ENCODE assay signal across 8 cellular contexts in genomic region chr19:10219678-10220077, GRCh38. TPM values are rescaled to one million over a fixed set of nuclear protein-coding genes. Genes with fewer than 3 reads are reported as not detected.
DNase-seq lines count a peak whose midpoint lies in the region; ATAC-seq and TF ChIP-seq lines count a peak whose summit lies in the region.

No MANE protein-coding gene starts in this region.

- peak overlapping the region in 4 of 11 experiments; percentile 23 to 44 (median 34); a peak in 4 of 22 replicates for H3K27ac ChIP-seq in BLaER1 treated with 17β-estradiol and CSF1 and Interleukin-3, amounts not matched to agents 10 nM and 100 nM
- H3K27ac ChIP-seq in lower lobe of right lung = no peak overlapping the region

- ATAC-seq in GM18502 (IDR thresholded peaks at IDR 0.05; ENCODE audit: poor library complexity, unreplicated experiment) (peak; percentile 71), lower lobe of right lung (peak; percentile 56 to 65), GM18505 (IDR thresholded peaks at IDR 0.05; ENCODE audit: unreplicated experiment) (no peak)

- no peaks in the 10 kb centered on the region for H3K27me3 ChIP-seq in BLaER1 treated with 17β-estradiol and CSF1 and Interleukin-3, amounts not matched to agents 10 nM and 100 nM
- H3K27me3 ChIP-seq in lower lobe of right lung (ENCODE audit: low read depth) = no peaks in the 10 kb centered on the region

- H3K9ac ChIP-seq in BLaER1 treated with 17β-estradiol and CSF1 and Interleukin-3, amounts not matched to agents 10 nM and 100 nM = no peak overlapping the region; a peak in 1 of 22 replicates

- H3K4me2 ChIP-seq in BLaER1 treated with 17β-estradiol and CSF1 and Interleukin-3, amounts not matched to agents 10 nM and 100 nM = peak overlapping the region in 7 of 11 experiments; percentile 10 to 59 (median 19); a peak in 9 of 22 replicates

- no peak overlapping the region for H3K4me3 Mint-ChIP-seq in activated naive CD4-positive, alpha-beta T cell treated with anti-CD3 and anti-CD28 coated beads, Interleukin-2, amount 10 ng/mL, durations not matched to agents 7 days and 5 days

- peaks cover 0 to 49% (median 8%) of the 10 kb centered on the region in 11 experiments; a peak in 14 of 22 replicates for H4K20me1 ChIP-seq in BLaER1 treated with 17β-estradiol and CSF1 and Interleukin-3, amounts not matched to agents 10 nM and 100 nM

- H3K36me3 ChIP-seq in BLaER1 treated with 17β-estradiol and CSF1 and Interleukin-3, amounts not matched to agents 10 nM and 100 nM = peaks cover 8 to 62% (median 36%) of the 10 kb centered on the region in 11 experiments; a peak in 21 of 22 replicates
- H3K36me3 ChIP-seq in lower lobe of right lung = peaks cover 14% of the 10 kb centered on the region

- no peaks in the 10 kb centered on the region for H3K4me1 Mint-ChIP-seq in activated naive CD4-positive, alpha-beta T cell treated with anti-CD3 and anti-CD28 coated beads, Interleukin-2, amount 10 ng/mL, durations not matched to agents 7 days and 5 days

- peaks cover 19 to 57% (median 34%) of the 10 kb centered on the region in 10 experiments for H3K4me1 ChIP-seq in BLaER1 treated with 17β-estradiol and CSF1 and Interleukin-3, amounts not matched to agents 10 nM and 100 nM
- H3K4me1 ChIP-seq in lower lobe of right lung = no peaks in the 10 kb centered on the region

- no peaks in the 10 kb centered on the region for H3K36me3 Mint-ChIP-seq in activated naive CD4-positive, alpha-beta T cell treated with anti-CD3 and anti-CD28 coated beads, Interleukin-2, amount 10 ng/mL, durations not matched to agents 7 days and 5 days

- intact Hi-C loops in lower lobe of right lung (cut with DNase I) = no loop called here

- H3K9me3 Mint-ChIP-seq in activated naive CD4-positive, alpha-beta T cell treated with anti-CD3 and anti-CD28 coated beads, Interleukin-2, amount 10 ng/mL, durations not matched to agents 7 days and 5 days = no peaks in the 10 kb centered on the region

- H3K4me3 ChIP-seq in BLaER1 treated with 17β-estradiol and CSF1 and Interleukin-3, amounts not matched to agents 10 nM and 100 nM = no peak overlapping the region
- H3K4me3 ChIP-seq in lower lobe of right lung = no peak overlapping the region

- TF ChIP-seq POLR2A in GM18505 (IDR thresholded peaks at IDR 0.05; ENCODE audit: borderline replicate concordance, extremely low read depth, insufficient read depth, insufficient read length) = no peak

- CTCF ChIA-PET in activated naive CD4-positive, alpha-beta T cell treated with anti-CD3 and anti-CD28 coated beads, Interleukin-2, amount 10 ng/mL, durations not matched to agents 7 days and 5 days (lab: Charles Lee) = interaction anchor here (0.5 to 2.1 kb wide), 5 partner anchors 10 to 40 kb away, joined by 3 to 9 read pairs (median 3); no protein-coding TSS in a partner anchor

- no peaks in the 10 kb centered on the region for H3K27me3 Mint-ChIP-seq in activated naive CD4-positive, alpha-beta T cell treated with anti-CD3 and anti-CD28 coated beads, Interleukin-2, amount 10 ng/mL, durations not matched to agents 7 days and 5 days

- DNase-seq in NAMALWA (ENCODE audit: low spot score) (peak; percentile 86), lower lobe of right lung (no peak), NCI-H1105 treated with DMSO at 0.1 percent for 48 hours (lab: John Stamatoyannopoulos, UW) (no peak), D341Med (ENCODE audit: low spot score) (no peak)
- DNase-seq in activated naive CD4-positive, alpha-beta T cell treated with anti-CD3 and anti-CD28 coated beads, Interleukin-2, amount 10 ng/mL, durations not matched to agents 7 days and 5 days = peak; percentile 33

- H3K9me3 ChIP-seq in BLaER1 treated with 17β-estradiol and CSF1 and Interleukin-3, amounts not matched to agents 10 nM and 100 nM (replicated peaks in 1 of 11) = no peaks in the 10 kb centered on the region
- H3K9me3 ChIP-seq in lower lobe of right lung = no peaks in the 10 kb centered on the region

- no peak overlapping the region for H3K27ac Mint-ChIP-seq in activated naive CD4-positive, alpha-beta T cell treated with anti-CD3 and anti-CD28 coated beads, Interleukin-2, amount 10 ng/mL, durations not matched to agents 7 days and 5 days

- peak; percentile 18 for TF ChIP-seq CTCF in lower lobe of right lung (IDR thresholded peaks at IDR 0.05)

RNA-seq across cellular contexts. Expression of gene S1PR2, which starts 11.5 kb away (rescaled TPM):
- 15.4 TPM for total RNA-seq in lower lobe of right lung

RNA-seq across cellular contexts. Expression of gene DNMT1, which starts 24.9 kb away (rescaled TPM):
- 65.5 TPM for total RNA-seq in lower lobe of right lung

RNA-seq across cellular contexts. Expression of gene MRPL4, which starts 32.3 kb away (rescaled TPM):
- total RNA-seq in lower lobe of right lung = 40.3 TPM

RNA-seq across cellular contexts. Expression of gene ICAM1, which starts 51.2 kb away (rescaled TPM):
- 95.9 TPM for total RNA-seq in lower lobe of right lung

Comparison
In these comparisons a context has a peak if more than half of its experiments do, and no peak if none do; other contexts are left out.
1. DNase-seq: peak in NAMALWA (single experiment) and activated naive CD4-positive, alpha-beta T cell treated with anti-CD3 and anti-CD28 coated beads, Interleukin-2, amount 10 ng/mL, durations not matched to agents 7 days and 5 days (single experiment); none in lower lobe of right lung (single experiment), NCI-H1105 treated with DMSO at 0.1 percent for 48 hours (single experiment) and D341Med (single experiment).